Comparison of ENCODE assay signal across 2 cellular contexts in the genomic region with DNA sequence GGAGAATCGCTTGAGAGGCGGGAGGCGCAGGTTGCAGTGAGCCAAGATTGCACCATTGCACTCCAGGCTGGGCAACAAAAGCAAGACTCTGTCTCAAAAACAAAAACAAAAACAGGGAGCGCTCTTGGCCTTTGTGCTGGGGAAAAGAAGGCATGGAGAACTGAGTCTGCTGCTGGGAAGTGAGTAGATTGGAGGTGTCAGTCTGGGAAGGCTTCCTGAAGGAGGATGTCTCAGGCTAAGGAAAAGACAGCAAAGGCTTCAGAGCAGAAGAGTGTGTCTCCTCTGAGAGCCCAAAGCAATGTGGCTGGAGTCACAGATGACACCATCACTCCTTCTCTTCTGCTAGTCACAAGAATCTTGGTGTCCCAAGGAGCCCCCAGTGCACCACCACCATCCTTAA.
TF ChIP-seq lines count a peak whose summit lies in the region.

No MANE protein-coding gene starts in this region.

TF ChIP-seq in A549, 52 proteins besides CTCF, POLR2A, EP300 and RAD21:
- TF ChIP-seq CHD2 (IDR thresholded peaks at IDR 0.05; ENCODE audit: low read length, partially characterized antibody) = no peak
- TF ChIP-seq ZFP36 (IDR thresholded peaks at IDR 0.05; ENCODE audit: borderline replicate concordance, partially characterized antibody) = peak; percentile 57
- 0 out of 4 replicates have a peak, but pooled peaks of 1 of the 2 experiments have one; percentile 1 for TF ChIP-seq CEBPB (IDR thresholded peaks at IDR 0.05)
- no peak for TF ChIP-seq SREBF2 (IDR thresholded peaks at IDR 0.05)

TF ChIP-seq in H1, 55 proteins besides CTCF, POLR2A, EP300 and RAD21:
- TF ChIP-seq POU5F1 (IDR thresholded peaks at IDR 0.05; ENCODE audit: low read depth, low read length) = no peak
- TF ChIP-seq BCL11A (IDR thresholded peaks at IDR 0.05; ENCODE audit: low read depth in 2 of 2, low read length in 2 of 2) = no peak
- no peak for TF ChIP-seq EZH2 (IDR thresholded peaks at IDR 0.05; ENCODE audit: low read depth, low read length, severe bottlenecking)
- no peak for TF ChIP-seq JUN (IDR thresholded peaks at IDR 0.05; ENCODE audit: low read depth, low read length)
